ENCODE assay signal across 10 cellular contexts in genomic region chr9:128190013-128190412, GRCh38. TPM values are rescaled to one million over a fixed set of nuclear protein-coding genes. Genes with fewer than 3 reads are reported as not detected.
DNase-seq lines count a peak whose midpoint lies in the region; ATAC-seq and TF ChIP-seq lines count a peak whose summit lies in the region.
"Had no signal": no experiment of that assay in that cellular context is flagged by ENCODE, and none has a peak within 500 bp of the region (broad histone marks: within the 10 kb centered on the region; RNA-seq: fewer than 3 reads in every experiment).

No MANE protein-coding gene starts in this region.

- H3K27me3 ChIP-seq in DND-41 (ENCODE audit: insufficient read depth, low read length, poor library complexity) (no peaks in the 10 kb centered on the region), brain microvascular endothelial cell (replicated peaks) (no peaks in the 10 kb centered on the region), neural cell (ENCODE audit: insufficient read depth, low read depth, low read length) (no peaks in the 10 kb centered on the region)

- H3K4me2 ChIP-seq in DND-41 (ENCODE audit: insufficient read depth, low read length): peak overlapping the region; percentile 80
- H3K4me2 ChIP-seq in neural cell (ENCODE audit: low read length): peak overlapping the region; percentile 79

- TF ChIP-seq EP300 in neural cell (conservative IDR thresholded peaks at IDR 0.05; ENCODE audit: poor library complexity, severe bottlenecking): no peak

- H3K36me3 ChIP-seq in DND-41 (ENCODE audit: insufficient read depth, low read length) (peaks cover 28% of the 10 kb centered on the region), KOPT-K1 (ENCODE audit: insufficient read depth, low read length) (peaks cover 34% of the 10 kb centered on the region), brain microvascular endothelial cell (replicated peaks) (peaks cover 22% of the 10 kb centered on the region), neural cell (ENCODE audit: insufficient read depth, low read length) (no peaks in the 10 kb centered on the region)

- peak overlapping the region; percentile 76 for H3K9ac ChIP-seq in DND-41 (ENCODE audit: low read depth, low read length)
- H3K9ac ChIP-seq in neural cell (ENCODE audit: low read length): peak overlapping the region; percentile 97

- in situ Hi-C loops in brain microvascular endothelial cell (cut with HindIII; ENCODE audit: low pct_ligation_motif_present, low sequenced_read_pairs): no loop called here

- DNase-seq in DND-41: no peak
- no peak for DNase-seq in brain microvascular endothelial cell
- DNase-seq in stimulated activated CD4-positive, alpha-beta T cell treated with anti-CD3 and anti-CD28 coated beads, Interleukin-4, amount 100 ng/mL, for 24 hours: no peak
- DNase-seq in left ventricle myocardium superior: no peak
- DNase-seq: activated CD8-positive, alpha-beta memory T cell treated with anti-CD3 and anti-CD28 coated beads for 24 hours; stimulated activated CD4-positive, alpha-beta T cell treated with anti-CD3 and anti-CD28 coated beads, Interleukin-4, amount 100 ng/mL, for 4 hours had no signal

- H3K27ac ChIP-seq in DND-41 (ENCODE audit: low read length) (peak overlapping the region; percentile 79), KOPT-K1 (ENCODE audit: low read depth, low read length, poor library complexity, severe bottlenecking) (peak overlapping the region; percentile 67), brain microvascular endothelial cell (no peak overlapping the region), neural cell (ENCODE audit: low read length) (peak overlapping the region; percentile 90)

- peaks cover 13% of the 10 kb centered on the region for H3K79me2 ChIP-seq in DND-41 (ENCODE audit: insufficient read depth, low read length)
- peaks cover 8% of the 10 kb centered on the region for H3K79me2 ChIP-seq in neural cell (replicated peaks; ENCODE audit: insufficient read depth, low read length)

- H4K20me1 ChIP-seq in DND-41 (ENCODE audit: insufficient read depth, low read length) (no peaks in the 10 kb centered on the region), neural cell (ENCODE audit: insufficient read depth) (no peaks in the 10 kb centered on the region)

- TF ChIP-seq CTCF in DND-41 (IDR thresholded peaks at IDR 0.05; ENCODE audit: borderline replicate concordance, extremely low read depth, low read length, poor library complexity, severe bottlenecking) (no peak), brain microvascular endothelial cell (IDR thresholded peaks at IDR 0.05; ENCODE audit: low read depth, low read length, missing control alignments) (no peak), neural cell (IDR thresholded peaks at IDR 0.05; ENCODE audit: poor library complexity, severe bottlenecking) (no peak)

- H2AFZ ChIP-seq in DND-41 (ENCODE audit: low read depth, low read length) (no peak overlapping the region), neural cell (ENCODE audit: low read depth, low read length) (no peak overlapping the region)

- H3K9me2 ChIP-seq in neural cell (ENCODE audit: insufficient read depth, low read length): no peaks in the 10 kb centered on the region

- H3F3A ChIP-seq in neural cell (ENCODE audit: insufficient read depth, low read length, poor library complexity, severe bottlenecking): no peaks in the 10 kb centered on the region

- H3K4me3 ChIP-seq in DND-41 (ENCODE audit: low read depth in 1 of 2, low read length in 2 of 2) (peak overlapping the region in 1 of 2 experiments; percentile 90; a peak in 3 of 4 replicates), brain microvascular endothelial cell (ENCODE audit: low read depth, low read length) (peak overlapping the region; percentile 77), neural cell (ENCODE audit: low read length) (peak overlapping the region; percentile 89)

- ATAC-seq in DND-41 (ENCODE audit: insufficient read depth, low read depth) (no peak), left ventricle myocardium superior (no peak), HG02588 (IDR thresholded peaks at IDR 0.05; ENCODE audit: unreplicated experiment) (no peak), HG02970 (IDR thresholded peaks at IDR 0.05; ENCODE audit: low FRiP score, unreplicated experiment) (no peak)

- H3K4me1 ChIP-seq in DND-41 (ENCODE audit: insufficient read depth, low read length): peaks cover 18% of the 10 kb centered on the region

- intact Hi-C loops in left ventricle myocardium superior (cut with micrococcal nuclease): no loop called here

- TF ChIP-seq RAD21 in neural cell (conservative IDR thresholded peaks at IDR 0.05): no peak

- H3K9me3 ChIP-seq in DND-41 (ENCODE audit: insufficient read depth, low read length, severe bottlenecking) (no peaks in the 10 kb centered on the region), KOPT-K1 (ENCODE audit: insufficient read depth, low read length, poor library complexity, severe bottlenecking) (no peaks in the 10 kb centered on the region), neural cell (ENCODE audit: low read length) (no peaks in the 10 kb centered on the region)

TF ChIP-seq in neural cell, 6 proteins besides CTCF, POLR2A, EP300 and RAD21:
- TF ChIP-seq REST (IDR thresholded peaks at IDR 0.05; ENCODE audit: borderline replicate concordance): no peak
- no peak for TF ChIP-seq EZH2 (IDR thresholded peaks at IDR 0.05; ENCODE audit: borderline replicate concordance, insufficient read depth, low read length, poor library complexity, severe bottlenecking)

RNA-seq across cellular contexts. Expression of gene CIZ1, which starts 1.4 kb away (rescaled TPM):
- 25.6 and 27.8 TPM in 2 replicates for polyA plus RNA-seq in neural cell
- polyA minus RNA-seq in neural cell: 31.9 and 34.2 TPM in 2 replicates
- total RNA-seq in left ventricle myocardium superior: 76.6 TPM

RNA-seq across cellular contexts. Expression of gene DNM1, which starts 13.2 kb away (rescaled TPM):
- polyA plus RNA-seq in neural cell: 104 and 180 TPM in 2 replicates
- polyA minus RNA-seq in neural cell: 268 and 298 TPM in 2 replicates
- total RNA-seq in left ventricle myocardium superior: 5.4 TPM

RNA-seq across cellular contexts. Expression of gene BBLN, which starts 29.9 kb away (rescaled TPM):
- 270 and 330 TPM in 2 replicates for polyA plus RNA-seq in neural cell
- polyA minus RNA-seq in neural cell: 72.3 and 88.0 TPM in 2 replicates
- total RNA-seq in left ventricle myocardium superior: 41.7 TPM

RNA-seq across cellular contexts. Expression of gene LCN2, which starts 40.8 kb away (rescaled TPM):
- polyA plus RNA-seq in neural cell: not detected in 2 replicates
- polyA minus RNA-seq in neural cell: not detected in 2 replicates
- 0.32 TPM for total RNA-seq in left ventricle myocardium superior
